ENCODE assay signal across 8 cellular contexts in the genomic region with DNA sequence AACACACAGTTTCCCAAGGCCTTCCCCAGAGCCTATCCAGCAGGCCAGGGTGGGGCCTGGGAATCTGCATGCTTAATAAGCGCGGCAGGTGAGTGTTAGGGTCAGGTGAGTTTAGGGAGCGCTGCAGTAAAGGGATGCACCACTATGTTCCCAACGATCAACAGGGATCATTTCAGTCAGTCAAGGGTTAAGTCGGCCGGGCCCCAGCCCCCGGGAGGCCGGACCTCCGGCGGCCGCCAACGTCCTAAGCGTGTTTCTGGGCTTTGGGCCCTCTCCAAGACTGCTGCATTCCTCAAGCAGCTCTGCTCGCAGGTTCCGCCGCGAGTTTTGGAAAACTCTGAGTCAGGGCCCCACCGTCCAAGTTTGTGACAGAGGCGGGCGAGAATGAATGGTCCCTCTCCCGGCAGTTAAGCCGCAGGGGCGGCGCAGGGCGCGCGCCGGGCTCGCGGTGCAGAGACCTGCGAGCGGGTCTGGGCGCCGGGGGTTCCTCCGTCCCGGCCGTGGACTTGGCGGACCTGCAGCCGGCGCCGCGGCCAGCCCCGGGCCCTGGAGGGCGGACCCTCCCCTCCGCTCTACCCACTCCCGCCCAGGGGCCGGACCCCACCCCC.
DNase-seq lines count a peak whose midpoint lies in the region; ATAC-seq, FAIRE-seq and TF ChIP-seq lines count a peak whose summit lies in the region.

No MANE protein-coding gene starts in this region.

- no peak overlapping the region for H3K27ac ChIP-seq in RWPE1

- H3K27me3 ChIP-seq in BJ (ENCODE audit: control insufficient read depth, insufficient read depth, low read length) = no peaks in the 10 kb centered on the region

- H3K36me3 ChIP-seq in BJ (ENCODE audit: control insufficient read depth, insufficient read depth, low read length) = no peaks in the 10 kb centered on the region; the same call in 1 of the 2 replicates

- peak overlapping the region; percentile 56 for H3K4me3 ChIP-seq in BJ (ENCODE audit: low read depth, low read length)

- peak; percentile 59 for DNase-seq in BJ (ENCODE audit: low read depth)
- peak; percentile 25 for DNase-seq in RWPE1 (ENCODE audit: low spot score)
- peak; percentile 36 to 42 for DNase-seq in frontal cortex (ENCODE audit: low spot score in 2 of 2)
- no peak for DNase-seq in omental fat pad (ENCODE audit: low spot score)
- DNase-seq in medulla oblongata (ENCODE audit: extremely low spot score) = no peak

- POLR2A ChIA-PET in BJ (lab: Charles Lee) (interaction anchor here (0.7 kb wide), 1 partner anchor 33 kb away, joined by 3 read pairs; no protein-coding TSS in a partner anchor), RWPE1 (lab: Yijun Ruan, JAX; ENCODE audit: low non-redundant PET) (no interaction called here)

- FAIRE-seq in frontal cortex (lab: Jason Lieb, UNC) = no peak

- CTCF ChIA-PET in BJ (lab: Yijun Ruan, JAX) = interaction anchor here (0.6 to 8.5 kb wide), 19 partner anchors 9 to 157 kb away, joined by 3 to 87 read pairs (median 4); no protein-coding TSS in a partner anchor
- CTCF ChIA-PET in RWPE1 (lab: Yijun Ruan, JAX) = interaction anchor here (0.7 to 1.0 kb wide), 2 partner anchors 21 to 52 kb away, joined by 3 read pairs; no protein-coding TSS in a partner anchor

- ATAC-seq in omental fat pad (ENCODE audit: low FRiP score) = peak; percentile 77
- no peak for ATAC-seq in HG03460 (IDR thresholded peaks at IDR 0.05; ENCODE audit: unreplicated experiment)
- no peak for ATAC-seq in GM21526 (IDR thresholded peaks at IDR 0.05; ENCODE audit: low FRiP score, unreplicated experiment)
- ATAC-seq in HG02870 (IDR thresholded peaks at IDR 0.05; ENCODE audit: unreplicated experiment) = no peak

- TF ChIP-seq CTCF in BJ (IDR thresholded peaks at IDR 0.05; ENCODE audit: insufficient read depth, low read depth, low read length) (no peak), RWPE1 (conservative IDR thresholded peaks at IDR 0.05; ENCODE audit: low read depth) (no peak), omental fat pad (IDR thresholded peaks at IDR 0.05) (no peak)

Comparison
In these comparisons a context has a peak if more than half of its experiments do, and no peak if none do; other contexts are left out.
1. DNase-seq: peak in BJ (single experiment), RWPE1 (single experiment) and frontal cortex (2 of 2); none in omental fat pad (single experiment) and medulla oblongata (single experiment).